33 cellular contexts compared by ENCODE assay signal in genomic region chr9:123846966-123847365, GRCh38.
"Had no signal": no experiment of that assay in that cellular context is flagged by ENCODE, and none has a peak within 500 bp of the region (broad histone marks: within the 10 kb centered on the region; RNA-seq: fewer than 3 reads in every experiment).

No MANE protein-coding gene starts in this region.

- H3K4me1 ChIP-seq: ascending aorta, colonic mucosa had no signal

- H3K27me3 ChIP-seq: ascending aorta, cardiac muscle cell, colonic mucosa had no signal

- ATAC-seq: activated CD8-positive, alpha-beta T cell treated with anti-CD3 and anti-CD28 coated beads for 36 hours; activated naive CD4-positive, alpha-beta T cell treated with anti-CD3 and anti-CD28 coated beads, Interleukin-2, amount 50 U/mL, for 72 hours; activated T-cell treated with anti-CD3 and anti-CD28 coated beads, Interleukin-2, amount 50 U/mL, for 4 hours; activated T-cell treated with anti-CD3 and anti-CD28 coated beads, Interleukin-2, amount 50 U/mL, for 72 hours; activated T-helper 17 cell treated with anti-CD3 and anti-CD28 coated beads, Interleukin-2, amount 50 U/mL, for 72 hours had no signal

- DNase-seq: activated B cell treated with CpG ODN at 0.5 μM for 24 hours; activated CD4-positive, alpha-beta memory T cell treated with anti-CD3 and anti-CD28 coated beads for 36 hours; activated CD4-positive, alpha-beta T cell treated with anti-CD3 and anti-CD28 coated beads for 4 hours; activated CD4-positive, alpha-beta T cell treated with anti-CD3 and anti-CD28 coated beads, Interleukin-2, amount 10 ng/mL, durations not matched to agents 24 days and 14 days; activated CD4-positive, alpha-beta T cell treated with anti-CD3 and anti-CD28 coated beads, Interleukin-2, amount 50 U/mL, for 1 hour; activated CD4-positive, alpha-beta T cell treated with anti-CD3 and anti-CD28 coated beads, Interleukin-2, amount 50 U/mL, for 4 hours; activated CD4-positive, CD25-positive, alpha-beta regulatory T cell treated with anti-CD3 and anti-CD28 coated beads, Interleukin-2, amount 50 U/mL, for 72 hours; activated CD8-positive, alpha-beta memory T cell treated with anti-CD3 and anti-CD28 coated beads, Interleukin-2, amount 50 U/mL, for 4 hours; activated CD8-positive, alpha-beta T cell treated with anti-CD3 and anti-CD28 coated beads for 36 hours; activated effector memory CD4-positive, alpha-beta T cell treated with anti-CD3 and anti-CD28 coated beads, Interleukin-2, amount 50 U/mL, for 16 hours; activated gamma-delta T cell treated with Interleukin-2 at 50 U/mL for 16 hours; activated naive CD4-positive, alpha-beta T cell; activated naive CD4-positive, alpha-beta T cell treated with anti-CD3 and anti-CD28 coated beads for 36 hours; activated naive CD4-positive, alpha-beta T cell treated with anti-CD3 and anti-CD28 coated beads, Interleukin-2, amount 50 U/mL, for 16 hours; activated naive CD8-positive, alpha-beta T cell treated with anti-CD3 and anti-CD28 coated beads for 36 hours; activated T-cell treated with anti-CD3 and anti-CD28 coated beads for 4 hours; activated T-cell treated with anti-CD3 and anti-CD28 coated beads, Interleukin-2, amount 50 U/mL, for 1 hour; activated T-cell treated with anti-CD3 and anti-CD28 coated beads, Interleukin-2, amount 50 U/mL, for 4 hours; activated T-cell treated with anti-CD3 and anti-CD28 coated beads, Interleukin-2, amount 50 U/mL, for 72 hours; amygdala; anterior cingulate cortex; caudate nucleus; cerebellar nuclear complex; colonic mucosa; T-helper 2 cell; T-helper 9 cell had no signal

- H3K27ac ChIP-seq: ascending aorta, cardiac muscle cell, colonic mucosa, VCaP had no signal

- FAIRE-seq: bronchial epithelial cell, TTC549 had no signal

- H3K4me3 ChIP-seq: ascending aorta, cardiac muscle cell, colonic mucosa had no signal

- H3K36me3 ChIP-seq: colonic mucosa had no signal

- H3K9me3 ChIP-seq: colonic mucosa had no signal
